Comparison of ENCODE assay signal across 9 cellular contexts in genomic region chr15:91302588-91303439, GRCh38.
A peak's percentile ranks its signal among the peaks of the same experiment; 100 is the strongest.
DNase-seq lines count a peak whose midpoint lies in the region; TF ChIP-seq lines count a peak whose summit lies in the region.
"Had no signal": no experiment of that assay in that cellular context is flagged by ENCODE, and none has a peak within 500 bp of the region (broad histone marks: within the 10 kb centered on the region; RNA-seq: fewer than 3 reads in every experiment).

No MANE protein-coding gene starts in this region.

- H3K27ac ChIP-seq in Karpas-422 (ENCODE audit: low read length): no peak overlapping the region
- H3K27ac ChIP-seq in OCI-LY1 (ENCODE audit: low read depth, low read length, poor library complexity, severe bottlenecking): no peak overlapping the region
- no peak overlapping the region for H3K27ac ChIP-seq in suprapubic skin
- H3K27ac ChIP-seq: skin epidermis had no signal

- TF ChIP-seq POLR2A in suprapubic skin (IDR thresholded peaks at IDR 0.05): no peak

- H3K4me2 ChIP-seq in Karpas-422 (ENCODE audit: low read depth, low read length, poor library complexity, severe bottlenecking): no peak overlapping the region
- no peak overlapping the region for H3K4me2 ChIP-seq in OCI-LY1 (ENCODE audit: low read length)

- no peak for TF ChIP-seq EP300 in suprapubic skin (IDR thresholded peaks at IDR 0.05)

- H3K9me2 ChIP-seq in Karpas-422 (replicated peaks; ENCODE audit: insufficient read depth, low read length): no peaks in the 10 kb centered on the region
- no peaks in the 10 kb centered on the region for H3K9me2 ChIP-seq in OCI-LY1 (ENCODE audit: low read depth, low read length)

- H3K4me1 ChIP-seq in Karpas-422 (ENCODE audit: low read length) (no peaks in the 10 kb centered on the region), OCI-LY1 (ENCODE audit: insufficient read depth, low read length, severe bottlenecking) (no peaks in the 10 kb centered on the region), suprapubic skin (peaks cover 7% of the 10 kb centered on the region)

- no peaks in the 10 kb centered on the region for H3K79me2 ChIP-seq in Karpas-422 (ENCODE audit: low read length)
- no peaks in the 10 kb centered on the region for H3K79me2 ChIP-seq in OCI-LY1 (ENCODE audit: insufficient read depth, low read length)

- no peak overlapping the region for H3K4me3 ChIP-seq in GM12864 (ENCODE audit: low read depth, low read length)
- no peak overlapping the region for H3K4me3 ChIP-seq in Karpas-422 (ENCODE audit: low read length)
- H3K4me3 ChIP-seq in OCI-LY1 (ENCODE audit: low read depth, low read length, poor library complexity, severe bottlenecking): no peak overlapping the region
- no peak overlapping the region for H3K4me3 ChIP-seq in suprapubic skin
- H3K4me3 ChIP-seq: skin epidermis had no signal

- H3F3A ChIP-seq in OCI-LY1 (ENCODE audit: insufficient read depth, low read length): no peaks in the 10 kb centered on the region

- no peak overlapping the region for H2AFZ ChIP-seq in Karpas-422 (ENCODE audit: low read length)
- H2AFZ ChIP-seq in OCI-LY1 (ENCODE audit: low read length): no peak overlapping the region

- H3K9me3 ChIP-seq in Karpas-422 (ENCODE audit: low read length) (no peaks in the 10 kb centered on the region), OCI-LY1 (ENCODE audit: low read length) (no peaks in the 10 kb centered on the region), suprapubic skin (no peaks in the 10 kb centered on the region)

- no peak overlapping the region for H3K9ac ChIP-seq in Karpas-422 (ENCODE audit: low read length)
- H3K9ac ChIP-seq in OCI-LY1 (ENCODE audit: low read length): no peak overlapping the region

- H4K20me1 ChIP-seq in Karpas-422 (ENCODE audit: insufficient read depth, low read depth, low read length): no peaks in the 10 kb centered on the region
- no peaks in the 10 kb centered on the region for H4K20me1 ChIP-seq in OCI-LY1 (ENCODE audit: insufficient read depth, low read length)

- WGBS in suprapubic skin: 22% methylated on average over 11 of the region's 11 CpGs

- in situ Hi-C loops in T47D (cut with HindIII; ENCODE audit: low pct_unique_long_range_greater_than_20kb, low sequenced_read_pairs): no loop called here

- no peaks in the 10 kb centered on the region for H3K27me3 ChIP-seq in Karpas-422 (ENCODE audit: low read length)
- H3K27me3 ChIP-seq in OCI-LY1 (ENCODE audit: insufficient read depth, low read length): no peaks in the 10 kb centered on the region
- H3K27me3 ChIP-seq in suprapubic skin: peaks cover 16% of the 10 kb centered on the region

- TF ChIP-seq CTCF in GM12864 (IDR thresholded peaks at IDR 0.05; ENCODE audit: low read depth, low read length, missing control alignments) (peak; percentile 74), OCI-LY1 (IDR thresholded peaks at IDR 0.05; ENCODE audit: low read length) (peak; percentile 71), suprapubic skin (IDR thresholded peaks at IDR 0.05) (peak; percentile 54 to 65)

- H3K36me3 ChIP-seq in Karpas-422 (ENCODE audit: insufficient read depth, low read length) (no peaks in the 10 kb centered on the region), OCI-LY1 (ENCODE audit: insufficient read depth, low read length) (no peaks in the 10 kb centered on the region), suprapubic skin (no peaks in the 10 kb centered on the region)

- peak; percentile 83 for DNase-seq in AG20443 (ENCODE audit: low spot score)
- peak; percentile 8 for DNase-seq in GM12864 (ENCODE audit: low read depth)
- DNase-seq in Karpas-422: peak; percentile 85
- peak; percentile 63 to 79 for DNase-seq in T47D (ENCODE audit: low read depth in 1 of 2, low spot score in 1 of 2)
- DNase-seq in inferior parietal cortex (ENCODE audit: extremely low spot score): peak; percentile 88
- no peak for DNase-seq in suprapubic skin (ENCODE audit: low spot score in 2 of 2)
- no peak for DNase-seq in cortex of kidney (lab: John Stamatoyannopoulos, UW)

Comparison
In these comparisons a context has a peak if more than half of its experiments do, and no peak if none do; other contexts are left out.
1. DNase-seq: peak in AG20443 (single experiment), GM12864 (single experiment), Karpas-422 (single experiment), T47D (2 of 2) and inferior parietal cortex (single experiment); none in suprapubic skin (0 of 2) and cortex of kidney (single experiment).
2. Peak in every context shown above with its lines, with median percentiles within 50 percentile points of each other: CTCF ChIP-seq.